22 cellular contexts compared by ENCODE assay signal in the genomic region with DNA sequence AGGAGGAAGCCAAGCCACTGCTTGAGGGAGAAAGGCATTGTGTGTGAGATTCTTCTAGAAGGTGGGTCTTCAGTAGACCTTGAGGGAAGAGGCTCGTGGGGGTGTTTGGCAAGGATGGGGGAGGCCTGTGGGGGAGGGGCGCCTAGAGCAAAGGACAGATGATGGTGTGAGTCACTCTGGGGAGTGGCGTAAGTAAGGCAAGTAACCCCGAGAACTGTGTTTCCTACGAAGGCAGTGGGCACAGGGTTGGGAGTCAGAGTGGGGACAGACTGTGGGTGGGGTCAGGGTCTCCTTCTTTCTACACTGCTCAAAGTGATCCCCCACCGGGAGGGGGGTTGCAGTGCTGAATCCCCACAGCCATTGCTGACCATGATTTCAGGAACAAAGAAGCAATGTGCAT.
A peak's percentile ranks its signal among the peaks of the same experiment; 100 is the strongest.
DNase-seq lines count a peak whose midpoint lies in the region; ATAC-seq and TF ChIP-seq lines count a peak whose summit lies in the region.
"Had no signal": no experiment of that assay in that cellular context is flagged by ENCODE, and none has a peak within 500 bp of the region (broad histone marks: within the 10 kb centered on the region; RNA-seq: fewer than 3 reads in every experiment).

No MANE protein-coding gene starts in this region.

- H3K27me3 Mint-ChIP-seq in activated CD4-positive, alpha-beta memory T cell treated with anti-CD3 and anti-CD28 coated beads for 36 hours = no peaks in the 10 kb centered on the region
- peaks cover 7% of the 10 kb centered on the region for H3K27me3 Mint-ChIP-seq in activated CD4-positive, alpha-beta memory T cell treated with anti-CD3 and anti-CD28 coated beads, Interleukin-2, amount 10 ng/mL, durations not matched to agents 7 days and 5 days
- H3K27me3 Mint-ChIP-seq in natural killer cell treated with Interleukin-12 subunit alpha and Interleukin-12 subunit beta and Interleukin-15 and Interleukin-18, amount 100 ng/mL, for 72 hours = no peaks in the 10 kb centered on the region
- H3K27me3 Mint-ChIP-seq: CD4-positive, alpha-beta T cell had no signal

- H3K9me2 ChIP-seq in PC-3 (replicated peaks; ENCODE audit: low read length) = no peaks in the 10 kb centered on the region

- H3K79me2 ChIP-seq in PC-3 (ENCODE audit: low read length) = no peaks in the 10 kb centered on the region

- H3K36me3 Mint-ChIP-seq in activated CD4-positive, alpha-beta memory T cell treated with anti-CD3 and anti-CD28 coated beads for 36 hours = no peaks in the 10 kb centered on the region
- H3K36me3 Mint-ChIP-seq in activated CD4-positive, alpha-beta memory T cell treated with anti-CD3 and anti-CD28 coated beads, Interleukin-2, amount 10 ng/mL, durations not matched to agents 7 days and 5 days (ENCODE audit: low read depth) = peaks cover 3% of the 10 kb centered on the region
- no peaks in the 10 kb centered on the region for H3K36me3 Mint-ChIP-seq in natural killer cell treated with Interleukin-12 subunit alpha and Interleukin-12 subunit beta and Interleukin-15 and Interleukin-18, amount 100 ng/mL, for 72 hours

- intact Hi-C loops in activated CD4-positive, alpha-beta memory T cell treated with anti-CD3 and anti-CD28 coated beads for 36 hours (cut with micrococcal nuclease) = no loop called here
- intact Hi-C loops in PC-3 (cut with micrococcal nuclease) = no loop called here

- H3K4me2 ChIP-seq in PC-3 (ENCODE audit: low read length) = no peak overlapping the region
- H3K4me2 ChIP-seq: A549; BLaER1 treated with 17β-estradiol and CSF1 and Interleukin-3, amounts not matched to agents 10 nM and 100 nM had no signal

- no peak overlapping the region for H3K4me3 ChIP-seq in PC-3 (ENCODE audit: low read length)
- H3K4me3 ChIP-seq: A549; BLaER1 treated with 17β-estradiol and CSF1 and Interleukin-3, amounts not matched to agents 10 nM and 100 nM; K562; Peyer's patch; SK-N-MC had no signal

- TF ChIP-seq CTCF in PC-3 (conservative IDR thresholded peaks at IDR 0.05; ENCODE audit: low read depth, low read length) = no peak

- no peaks in the 10 kb centered on the region for H3K36me3 ChIP-seq in PC-3 (ENCODE audit: low read depth, low read length)
- H3K36me3 ChIP-seq: BLaER1 treated with 17β-estradiol and CSF1 and Interleukin-3, amounts not matched to agents 10 nM and 100 nM; Peyer's patch had no signal

- peaks cover 17% of the 10 kb centered on the region for H3K4me1 Mint-ChIP-seq in activated CD4-positive, alpha-beta memory T cell treated with anti-CD3 and anti-CD28 coated beads for 36 hours (ENCODE audit: low read depth)
- H3K4me1 Mint-ChIP-seq in activated CD4-positive, alpha-beta memory T cell treated with anti-CD3 and anti-CD28 coated beads, Interleukin-2, amount 10 ng/mL, durations not matched to agents 7 days and 5 days = peaks cover 14% of the 10 kb centered on the region
- H3K4me1 Mint-ChIP-seq in natural killer cell treated with Interleukin-12 subunit alpha and Interleukin-12 subunit beta and Interleukin-15 and Interleukin-18, amount 100 ng/mL, for 72 hours (ENCODE audit: low read depth in 2 of 2) = no peaks in the 10 kb centered on the region

- no peaks in the 10 kb centered on the region for H4K20me1 ChIP-seq in PC-3 (ENCODE audit: low read length)
- H4K20me1 ChIP-seq: BLaER1 treated with 17β-estradiol and CSF1 and Interleukin-3, amounts not matched to agents 10 nM and 100 nM had no signal

- POLR2A ChIA-PET in activated CD4-positive, alpha-beta memory T cell treated with anti-CD3 and anti-CD28 coated beads for 36 hours (lab: Charles Lee) = no interaction called here
- POLR2A ChIA-PET in activated CD4-positive, alpha-beta memory T cell treated with anti-CD3 and anti-CD28 coated beads, Interleukin-2, amount 10 ng/mL, durations not matched to agents 7 days and 5 days (lab: Charles Lee) = no interaction called here
- POLR2A ChIA-PET in PC-3 (lab: Charles Lee; ENCODE audit: unreplicated experiment) = no interaction called here

- no peak overlapping the region for H3K9ac ChIP-seq in PC-3 (ENCODE audit: low read length)
- H3K9ac ChIP-seq: BLaER1 treated with 17β-estradiol and CSF1 and Interleukin-3, amounts not matched to agents 10 nM and 100 nM had no signal

- no TSS peak for BruUV-seq in PC-3 (replicated peaks; lab: Mats Ljungman, UMichigan)

- H3K27me3 ChIP-seq in PC-3 (ENCODE audit: low read length) = peaks cover 33% of the 10 kb centered on the region
- H3K27me3 ChIP-seq: BLaER1 treated with 17β-estradiol and CSF1 and Interleukin-3, amounts not matched to agents 10 nM and 100 nM; Peyer's patch had no signal

- H3K27ac Mint-ChIP-seq in activated CD4-positive, alpha-beta memory T cell treated with anti-CD3 and anti-CD28 coated beads for 36 hours = no peak overlapping the region
- no peak overlapping the region for H3K27ac Mint-ChIP-seq in activated CD4-positive, alpha-beta memory T cell treated with anti-CD3 and anti-CD28 coated beads, Interleukin-2, amount 10 ng/mL, durations not matched to agents 7 days and 5 days
- no peak overlapping the region for H3K27ac Mint-ChIP-seq in natural killer cell treated with Interleukin-12 subunit alpha and Interleukin-12 subunit beta and Interleukin-15 and Interleukin-18, amount 100 ng/mL, for 72 hours
- H3K27ac Mint-ChIP-seq: CD4-positive, alpha-beta T cell had no signal

- CTCF ChIA-PET in activated CD4-positive, alpha-beta memory T cell treated with anti-CD3 and anti-CD28 coated beads for 36 hours (lab: Charles Lee) = no interaction called here
- CTCF ChIA-PET in activated CD4-positive, alpha-beta memory T cell treated with anti-CD3 and anti-CD28 coated beads, Interleukin-2, amount 10 ng/mL, durations not matched to agents 7 days and 5 days (lab: Charles Lee) = no interaction called here
- CTCF ChIA-PET in PC-3 (lab: Charles Lee) = no interaction called here

- H3K9me3 ChIP-seq in PC-3 (ENCODE audit: low read length) = peaks cover 14% of the 10 kb centered on the region
- H3K9me3 ChIP-seq: Peyer's patch had no signal

- peak; percentile 15 for DNase-seq in activated CD4-positive, alpha-beta memory T cell treated with anti-CD3 and anti-CD28 coated beads for 36 hours
- DNase-seq in activated CD4-positive, alpha-beta memory T cell treated with anti-CD3 and anti-CD28 coated beads, Interleukin-2, amount 10 ng/mL, durations not matched to agents 7 days and 5 days = no peak
- DNase-seq in stimulated activated CD4-positive, alpha-beta T cell treated with anti-CD3 and anti-CD28 coated beads, Interleukin-4, amount 100 ng/mL, for 24 hours = peak; percentile 6
- DNase-seq in stimulated activated CD4-positive, alpha-beta T cell treated with anti-CD3 and anti-CD28 coated beads, Interleukin-4, amount 100 ng/mL, for 1 hour = no peak
- no peak for DNase-seq in natural killer cell treated with Interleukin-12 subunit alpha and Interleukin-12 subunit beta and Interleukin-15 and Interleukin-18, amount 100 ng/mL, for 72 hours (ENCODE audit: low spot score)
- DNase-seq in PC-3 (no peak), HUDEP-2 (lab: John Stamatoyannopoulos, UW; ENCODE audit: unreplicated experiment in 76 of 76) (no peak)
- DNase-seq: AML-193; CD4-positive, alpha-beta T cell; Kasumi-1; NCI-H1105; NCI-H146; NCI-H1930; NCI-H2107; NCI-H524; NCI-H748 treated with DMSO at 0.1 percent for 48 hours; Peyer's patch; SIG-M5 had no signal

- peak; percentile 63 to 73 for ATAC-seq in natural killer cell treated with Interleukin-12 subunit alpha and Interleukin-12 subunit beta and Interleukin-15 and Interleukin-18, amount 100 ng/mL, for 72 hours
- ATAC-seq in PC-3 = no peak
- ATAC-seq: A549, K562 had no signal

- no peak overlapping the region for H3K4me3 Mint-ChIP-seq in activated CD4-positive, alpha-beta memory T cell treated with anti-CD3 and anti-CD28 coated beads for 36 hours
- no peak overlapping the region for H3K4me3 Mint-ChIP-seq in activated CD4-positive, alpha-beta memory T cell treated with anti-CD3 and anti-CD28 coated beads, Interleukin-2, amount 10 ng/mL, durations not matched to agents 7 days and 5 days
- no peak overlapping the region for H3K4me3 Mint-ChIP-seq in natural killer cell treated with Interleukin-12 subunit alpha and Interleukin-12 subunit beta and Interleukin-15 and Interleukin-18, amount 100 ng/mL, for 72 hours
- H3K4me3 Mint-ChIP-seq: CD4-positive, alpha-beta T cell had no signal

- H3K9me3 Mint-ChIP-seq in activated CD4-positive, alpha-beta memory T cell treated with anti-CD3 and anti-CD28 coated beads for 36 hours = peaks cover 6% of the 10 kb centered on the region
- peaks cover 17% of the 10 kb centered on the region for H3K9me3 Mint-ChIP-seq in activated CD4-positive, alpha-beta memory T cell treated with anti-CD3 and anti-CD28 coated beads, Interleukin-2, amount 10 ng/mL, durations not matched to agents 7 days and 5 days
- no peaks in the 10 kb centered on the region for H3K9me3 Mint-ChIP-seq in natural killer cell treated with Interleukin-12 subunit alpha and Interleukin-12 subunit beta and Interleukin-15 and Interleukin-18, amount 100 ng/mL, for 72 hours

- no peaks in the 10 kb centered on the region for H3F3A ChIP-seq in PC-3 (ENCODE audit: low read length, unreplicated experiment)

- H3K27ac ChIP-seq in PC-3 (ENCODE audit: low read length) = no peak overlapping the region
- H3K27ac ChIP-seq: A549; BLaER1 treated with 17β-estradiol and CSF1 and Interleukin-3, amounts not matched to agents 10 nM and 100 nM; Peyer's patch; SK-N-MC had no signal

- no peak overlapping the region for H2AFZ ChIP-seq in PC-3 (ENCODE audit: low read length)

- no peaks in the 10 kb centered on the region for H3K4me1 ChIP-seq in PC-3 (ENCODE audit: insufficient read depth, low read length)
- H3K4me1 ChIP-seq: A549, Peyer's patch had no signal

Comparison
In these comparisons a context has a peak if more than half of its experiments do, and no peak if none do; other contexts are left out.
1. DNase-seq: peak in activated CD4-positive, alpha-beta memory T cell treated with anti-CD3 and anti-CD28 coated beads for 36 hours (single experiment) and stimulated activated CD4-positive, alpha-beta T cell treated with anti-CD3 and anti-CD28 coated beads, Interleukin-4, amount 100 ng/mL, for 24 hours (single experiment); none in activated CD4-positive, alpha-beta memory T cell treated with anti-CD3 and anti-CD28 coated beads, Interleukin-2, amount 10 ng/mL, durations not matched to agents 7 days and 5 days (single experiment), stimulated activated CD4-positive, alpha-beta T cell treated with anti-CD3 and anti-CD28 coated beads, Interleukin-4, amount 100 ng/mL, for 1 hour (single experiment), natural killer cell treated with Interleukin-12 subunit alpha and Interleukin-12 subunit beta and Interleukin-15 and Interleukin-18, amount 100 ng/mL, for 72 hours (single experiment), PC-3 (single experiment) and HUDEP-2 (0 of 76).